In genomic region chr6:56656466-56656865, GRCh38 we compare ENCODE assay signal across 16 cellular contexts.
"Had no signal": no experiment of that assay in that cellular context is flagged by ENCODE, and none has a peak within 500 bp of the region (broad histone marks: within the 10 kb centered on the region; RNA-seq: fewer than 3 reads in every experiment).

No MANE protein-coding gene starts in this region.

- H3K27me3 ChIP-seq: ascending aorta, sigmoid colon had no signal

- H3K4me3 ChIP-seq: ascending aorta, prostate gland, sigmoid colon, thoracic aorta had no signal

- H3K9me3 Mint-ChIP-seq: activated CD4-positive, alpha-beta T cell treated with anti-CD3 and anti-CD28 coated beads, Interleukin-2, amount 10 ng/mL, durations not matched to agents 24 days and 14 days; activated naive CD8-positive, alpha-beta T cell treated with anti-CD3 and anti-CD28 coated beads, Interleukin-2, amount 50 U/mL, for 24 hours; natural killer cell treated with Interleukin-12 subunit alpha and Interleukin-12 subunit beta and Interleukin-15 and Interleukin-18, amount 100 ng/mL, for 72 hours; WTC11 had no signal

- ATAC-seq: activated naive CD8-positive, alpha-beta T cell treated with anti-CD3 and anti-CD28 coated beads, Interleukin-2, amount 50 U/mL, for 24 hours; left cardiac atrium; natural killer cell treated with Interleukin-12 subunit alpha and Interleukin-12 subunit beta and Interleukin-15 and Interleukin-18, amount 100 ng/mL, for 72 hours; stimulated activated naive CD8-positive, alpha-beta T cell treated with anti-CD3 and anti-CD28 coated beads, Interleukin-15, Interleukin-2, amounts not matched to agents 100 U/mL and 50 U/mL, for 24 hours; WTC11 had no signal

- DNase-seq: activated CD4-positive, alpha-beta T cell treated with anti-CD3 and anti-CD28 coated beads, Interleukin-2, amount 10 ng/mL, durations not matched to agents 24 days and 14 days; activated naive CD4-positive, alpha-beta T cell treated with Interleukin-2 at 50 U/mL for 16 hours; activated naive CD8-positive, alpha-beta T cell treated with anti-CD3 and anti-CD28 coated beads, Interleukin-2, amount 50 U/mL, for 24 hours; hypothalamus; left cardiac atrium; occipital lobe; sigmoid colon; stimulated activated CD4-positive, alpha-beta T cell treated with anti-CD3 and anti-CD28 coated beads, Interleukin-2, amount 100 ng/mL, for 48 hours; stimulated activated CD8-positive, alpha-beta memory T cell treated with anti-CD3 and anti-CD28 coated beads, Interleukin-4, amount 100 ng/mL, for 48 hours; stimulated activated naive CD8-positive, alpha-beta T cell treated with anti-CD3 and anti-CD28 coated beads, Interleukin-15, Interleukin-2, amounts not matched to agents 100 U/mL and 50 U/mL, for 24 hours; T-helper 9 cell had no signal

- H3K36me3 ChIP-seq: ascending aorta, prostate gland, sigmoid colon, thoracic aorta had no signal

- H3K27me3 Mint-ChIP-seq: activated naive CD8-positive, alpha-beta T cell treated with anti-CD3 and anti-CD28 coated beads, Interleukin-2, amount 50 U/mL, for 24 hours; natural killer cell treated with Interleukin-12 subunit alpha and Interleukin-12 subunit beta and Interleukin-15 and Interleukin-18, amount 100 ng/mL, for 72 hours had no signal

- H3K4me3 Mint-ChIP-seq: activated CD4-positive, alpha-beta T cell treated with anti-CD3 and anti-CD28 coated beads, Interleukin-2, amount 10 ng/mL, durations not matched to agents 24 days and 14 days; activated naive CD8-positive, alpha-beta T cell treated with anti-CD3 and anti-CD28 coated beads, Interleukin-2, amount 50 U/mL, for 24 hours; natural killer cell treated with Interleukin-12 subunit alpha and Interleukin-12 subunit beta and Interleukin-15 and Interleukin-18, amount 100 ng/mL, for 72 hours; WTC11 had no signal

- H3K27ac Mint-ChIP-seq: activated CD4-positive, alpha-beta T cell treated with anti-CD3 and anti-CD28 coated beads, Interleukin-2, amount 10 ng/mL, durations not matched to agents 24 days and 14 days; activated naive CD8-positive, alpha-beta T cell treated with anti-CD3 and anti-CD28 coated beads, Interleukin-2, amount 50 U/mL, for 24 hours; natural killer cell treated with Interleukin-12 subunit alpha and Interleukin-12 subunit beta and Interleukin-15 and Interleukin-18, amount 100 ng/mL, for 72 hours; WTC11 had no signal

- H3K27ac ChIP-seq: ascending aorta, prostate gland, thoracic aorta had no signal

- H3K36me3 Mint-ChIP-seq: natural killer cell treated with Interleukin-12 subunit alpha and Interleukin-12 subunit beta and Interleukin-15 and Interleukin-18, amount 100 ng/mL, for 72 hours; WTC11 had no signal

- H3K9me3 ChIP-seq: ascending aorta, prostate gland, sigmoid colon, thoracic aorta had no signal

- H3K4me1 ChIP-seq: prostate gland had no signal
